1 cellular context compared by ENCODE assay signal in genomic region chr7:135994466-135995205, GRCh38.
TF ChIP-seq lines count a peak whose summit lies in the region.

No MANE protein-coding gene starts in this region.

TF ChIP-seq in SK-N-SH, 30 proteins besides CTCF, POLR2A, EP300 and RAD21 (continued from another document):
- no peak for TF ChIP-seq GATA2 (CRISPR knock-in tag; IDR thresholded peaks at IDR 0.05)
- TF ChIP-seq REST (IDR thresholded peaks at IDR 0.05; ENCODE audit: low read depth, low read length) = no peak
- TF ChIP-seq FOXJ3 (CRISPR knock-in tag; IDR thresholded peaks at IDR 0.05) = no peak
